Comparison of ENCODE assay signal across 1 cellular context in the genomic region with DNA sequence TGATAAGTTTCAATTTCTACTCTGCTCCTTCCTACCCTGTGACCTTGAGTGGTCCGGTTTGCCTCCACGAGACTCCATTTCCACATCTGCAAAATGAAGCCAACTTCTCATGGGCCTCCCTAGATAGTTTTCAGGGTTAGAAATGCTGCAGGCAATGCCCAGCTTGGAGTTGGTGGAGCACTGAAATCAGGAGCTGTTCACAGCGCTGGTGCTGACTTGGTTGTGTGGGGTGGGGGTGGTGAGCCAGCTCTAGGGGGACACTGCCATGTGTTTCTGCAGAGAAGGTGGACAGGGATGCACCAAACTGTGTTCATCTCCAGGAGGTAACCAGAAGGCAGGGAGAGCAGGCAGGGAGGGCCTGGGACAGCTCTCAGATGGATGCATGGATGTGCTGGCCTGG.
TF ChIP-seq lines count a peak whose summit lies in the region.

No MANE protein-coding gene starts in this region.

TF ChIP-seq in HepG2, 621 proteins besides CTCF, POLR2A, EP300 and RAD21:
- TF ChIP-seq, protein P1, sequence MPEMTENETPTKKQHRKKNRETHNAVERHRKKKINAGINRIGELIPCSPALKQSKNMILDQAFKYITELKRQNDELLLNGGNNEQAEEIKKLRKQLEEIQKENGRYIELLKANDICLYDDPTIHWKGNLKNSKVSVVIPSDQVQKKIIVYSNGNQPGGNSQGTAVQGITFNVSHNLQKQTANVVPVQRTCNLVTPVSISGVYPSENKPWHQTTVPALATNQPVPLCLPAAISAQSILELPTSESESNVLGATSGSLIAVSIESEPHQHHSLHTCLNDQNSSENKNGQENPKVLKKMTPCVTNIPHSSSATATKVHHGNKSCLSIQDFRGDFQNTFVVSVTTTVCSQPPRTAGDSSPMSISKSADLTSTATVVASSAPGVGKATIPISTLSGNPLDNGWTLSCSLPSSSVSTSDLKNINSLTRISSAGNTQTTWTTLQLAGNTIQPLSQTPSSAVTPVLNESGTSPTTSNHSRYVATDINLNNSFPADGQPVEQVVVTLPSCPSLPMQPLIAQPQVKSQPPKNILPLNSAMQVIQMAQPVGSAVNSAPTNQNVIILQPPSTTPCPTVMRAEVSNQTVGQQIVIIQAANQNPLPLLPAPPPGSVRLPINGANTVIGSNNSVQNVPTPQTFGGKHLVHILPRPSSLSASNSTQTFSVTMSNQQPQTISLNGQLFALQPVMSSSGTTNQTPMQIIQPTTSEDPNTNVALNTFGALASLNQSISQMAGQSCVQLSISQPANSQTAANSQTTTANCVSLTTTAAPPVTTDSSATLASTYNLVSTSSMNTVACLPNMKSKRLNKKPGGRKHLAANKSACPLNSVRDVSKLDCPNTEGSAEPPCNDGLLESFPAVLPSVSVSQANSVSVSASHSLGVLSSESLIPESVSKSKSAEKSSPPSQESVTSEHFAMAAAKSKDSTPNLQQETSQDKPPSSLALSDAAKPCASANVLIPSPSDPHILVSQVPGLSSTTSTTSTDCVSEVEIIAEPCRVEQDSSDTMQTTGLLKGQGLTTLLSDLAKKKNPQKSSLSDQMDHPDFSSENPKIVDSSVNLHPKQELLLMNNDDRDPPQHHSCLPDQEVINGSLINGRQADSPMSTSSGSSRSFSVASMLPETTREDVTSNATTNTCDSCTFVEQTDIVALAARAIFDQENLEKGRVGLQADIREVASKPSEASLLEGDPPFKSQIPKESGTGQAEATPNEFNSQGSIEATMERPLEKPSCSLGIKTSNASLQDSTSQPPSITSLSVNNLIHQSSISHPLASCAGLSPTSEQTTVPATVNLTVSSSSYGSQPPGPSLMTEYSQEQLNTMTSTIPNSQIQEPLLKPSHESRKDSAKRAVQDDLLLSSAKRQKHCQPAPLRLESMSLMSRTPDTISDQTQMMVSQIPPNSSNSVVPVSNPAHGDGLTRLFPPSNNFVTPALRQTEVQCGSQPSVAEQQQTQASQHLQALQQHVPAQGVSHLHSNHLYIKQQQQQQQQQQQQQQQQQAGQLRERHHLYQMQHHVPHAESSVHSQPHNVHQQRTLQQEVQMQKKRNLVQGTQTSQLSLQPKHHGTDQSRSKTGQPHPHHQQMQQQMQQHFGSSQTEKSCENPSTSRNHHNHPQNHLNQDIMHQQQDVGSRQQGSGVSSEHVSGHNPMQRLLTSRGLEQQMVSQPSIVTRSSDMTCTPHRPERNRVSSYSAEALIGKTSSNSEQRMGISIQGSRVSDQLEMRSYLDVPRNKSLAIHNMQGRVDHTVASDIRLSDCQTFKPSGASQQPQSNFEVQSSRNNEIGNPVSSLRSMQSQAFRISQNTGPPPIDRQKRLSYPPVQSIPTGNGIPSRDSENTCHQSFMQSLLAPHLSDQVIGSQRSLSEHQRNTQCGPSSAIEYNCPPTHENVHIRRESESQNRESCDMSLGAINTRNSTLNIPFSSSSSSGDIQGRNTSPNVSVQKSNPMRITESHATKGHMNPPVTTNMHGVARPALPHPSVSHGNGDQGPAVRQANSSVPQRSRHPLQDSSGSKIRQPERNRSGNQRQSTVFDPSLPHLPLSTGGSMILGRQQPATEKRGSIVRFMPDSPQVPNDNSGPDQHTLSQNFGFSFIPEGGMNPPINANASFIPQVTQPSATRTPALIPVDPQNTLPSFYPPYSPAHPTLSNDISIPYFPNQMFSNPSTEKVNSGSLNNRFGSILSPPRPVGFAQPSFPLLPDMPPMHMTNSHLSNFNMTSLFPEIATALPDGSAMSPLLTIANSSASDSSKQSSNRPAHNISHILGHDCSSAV (CRISPR knock-in tag; IDR thresholded peaks at IDR 0.05; ENCODE audit: borderline replicate concordance) = no peak
- no peak for TF ChIP-seq TEAD3 (CRISPR knock-in tag; optimal IDR thresholded peaks at IDR 0.05; ENCODE audit: borderline replicate concordance)
- TF ChIP-seq ZNF773 (CRISPR knock-in tag; IDR thresholded peaks at IDR 0.05; ENCODE audit: borderline replicate concordance) = no peak
- TF ChIP-seq, protein P2, sequence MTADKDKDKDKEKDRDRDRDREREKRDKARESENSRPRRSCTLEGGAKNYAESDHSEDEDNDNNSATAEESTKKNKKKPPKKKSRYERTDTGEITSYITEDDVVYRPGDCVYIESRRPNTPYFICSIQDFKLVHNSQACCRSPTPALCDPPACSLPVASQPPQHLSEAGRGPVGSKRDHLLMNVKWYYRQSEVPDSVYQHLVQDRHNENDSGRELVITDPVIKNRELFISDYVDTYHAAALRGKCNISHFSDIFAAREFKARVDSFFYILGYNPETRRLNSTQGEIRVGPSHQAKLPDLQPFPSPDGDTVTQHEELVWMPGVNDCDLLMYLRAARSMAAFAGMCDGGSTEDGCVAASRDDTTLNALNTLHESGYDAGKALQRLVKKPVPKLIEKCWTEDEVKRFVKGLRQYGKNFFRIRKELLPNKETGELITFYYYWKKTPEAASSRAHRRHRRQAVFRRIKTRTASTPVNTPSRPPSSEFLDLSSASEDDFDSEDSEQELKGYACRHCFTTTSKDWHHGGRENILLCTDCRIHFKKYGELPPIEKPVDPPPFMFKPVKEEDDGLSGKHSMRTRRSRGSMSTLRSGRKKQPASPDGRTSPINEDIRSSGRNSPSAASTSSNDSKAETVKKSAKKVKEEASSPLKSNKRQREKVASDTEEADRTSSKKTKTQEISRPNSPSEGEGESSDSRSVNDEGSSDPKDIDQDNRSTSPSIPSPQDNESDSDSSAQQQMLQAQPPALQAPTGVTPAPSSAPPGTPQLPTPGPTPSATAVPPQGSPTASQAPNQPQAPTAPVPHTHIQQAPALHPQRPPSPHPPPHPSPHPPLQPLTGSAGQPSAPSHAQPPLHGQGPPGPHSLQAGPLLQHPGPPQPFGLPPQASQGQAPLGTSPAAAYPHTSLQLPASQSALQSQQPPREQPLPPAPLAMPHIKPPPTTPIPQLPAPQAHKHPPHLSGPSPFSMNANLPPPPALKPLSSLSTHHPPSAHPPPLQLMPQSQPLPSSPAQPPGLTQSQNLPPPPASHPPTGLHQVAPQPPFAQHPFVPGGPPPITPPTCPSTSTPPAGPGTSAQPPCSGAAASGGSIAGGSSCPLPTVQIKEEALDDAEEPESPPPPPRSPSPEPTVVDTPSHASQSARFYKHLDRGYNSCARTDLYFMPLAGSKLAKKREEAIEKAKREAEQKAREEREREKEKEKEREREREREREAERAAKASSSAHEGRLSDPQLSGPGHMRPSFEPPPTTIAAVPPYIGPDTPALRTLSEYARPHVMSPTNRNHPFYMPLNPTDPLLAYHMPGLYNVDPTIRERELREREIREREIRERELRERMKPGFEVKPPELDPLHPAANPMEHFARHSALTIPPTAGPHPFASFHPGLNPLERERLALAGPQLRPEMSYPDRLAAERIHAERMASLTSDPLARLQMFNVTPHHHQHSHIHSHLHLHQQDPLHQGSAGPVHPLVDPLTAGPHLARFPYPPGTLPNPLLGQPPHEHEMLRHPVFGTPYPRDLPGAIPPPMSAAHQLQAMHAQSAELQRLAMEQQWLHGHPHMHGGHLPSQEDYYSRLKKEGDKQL (CRISPR knock-in tag; IDR thresholded peaks at IDR 0.05; ENCODE audit: low read depth) = no peak
- TF ChIP-seq SALL2 (CRISPR knock-in tag; IDR thresholded peaks at IDR 0.05) = no peak
- TF ChIP-seq ZNF549 (CRISPR knock-in tag; IDR thresholded peaks at IDR 0.05) = no peak
- TF ChIP-seq REST (IDR thresholded peaks at IDR 0.05; ENCODE audit: borderline replicate concordance in 1 of 2, low read depth in 1 of 2, low read length in 2 of 2) = peak; percentile 39 to 86
- no peak for TF ChIP-seq HDAC6 (IDR thresholded peaks at IDR 0.05; ENCODE audit: low read depth, low read length)
- TF ChIP-seq MIER2 (CRISPR knock-in tag; IDR thresholded peaks at IDR 0.05) = peak; percentile 67; the same call in 1 of the 2 replicates
- TF ChIP-seq ZNF605 (CRISPR knock-in tag; IDR thresholded peaks at IDR 0.05) = no peak
TF ChIP-seq in HepG2: peak in this region for 2.
